ENCODE assay signal across 1 cellular context in the genomic region with DNA sequence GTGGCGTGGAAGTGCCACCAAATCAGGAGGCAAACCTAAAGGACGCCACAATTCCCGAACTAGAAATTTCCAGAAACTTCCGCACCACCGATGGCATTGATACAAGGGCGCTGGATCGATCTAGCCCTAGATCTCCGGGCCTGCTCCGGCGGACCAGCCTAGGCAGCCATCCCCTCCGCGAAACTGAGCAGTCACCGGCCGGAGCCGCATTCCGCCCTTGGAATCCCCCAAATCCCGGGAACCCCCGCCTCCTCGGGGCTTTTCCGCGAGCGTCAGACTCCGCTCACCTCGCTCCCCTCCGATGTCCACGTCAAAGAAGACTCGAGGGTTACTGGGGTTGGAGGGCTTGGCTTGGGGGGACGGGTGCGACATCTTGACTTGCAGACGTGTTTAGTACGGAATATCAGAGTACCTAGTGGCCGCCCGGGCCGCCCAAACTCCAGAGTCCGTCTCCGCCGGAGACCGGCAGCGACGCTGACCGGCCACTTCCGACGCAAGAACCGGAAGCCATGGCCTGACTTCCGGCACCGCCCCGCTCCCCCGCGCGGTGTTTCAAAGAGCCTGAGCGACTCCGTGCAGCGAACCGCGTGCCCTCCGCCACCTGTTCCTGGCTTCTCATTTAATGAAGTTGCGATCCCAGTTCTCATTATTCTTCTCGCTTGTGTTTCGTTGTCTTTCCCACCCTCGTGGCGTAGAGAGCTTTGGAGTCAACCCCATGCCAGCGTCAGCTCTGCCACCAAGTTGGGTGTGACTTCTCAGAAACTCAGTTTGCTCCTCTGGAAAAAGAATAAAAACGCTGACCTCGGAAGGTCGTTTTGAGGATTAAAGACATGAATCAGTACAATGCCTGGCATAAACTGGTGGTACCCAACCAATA.
A peak's percentile ranks its signal among the peaks of the same experiment; 100 is the strongest.
TF ChIP-seq lines count a peak whose summit lies in the region.

A gene (minus strand): TSS at position 480 of the 877 bp plus-strand sequence. CDS start 108 bp downstream, at position 372.

TF ChIP-seq in IMR-90, 13 proteins besides CTCF, POLR2A, EP300 and RAD21:
- 0 out of 2 replicates have a peak, but pooled peaks have one; percentile 1 for TF ChIP-seq SMC3 (IDR thresholded peaks at IDR 0.05; ENCODE audit: low read depth, low read length)
- TF ChIP-seq, protein P1, sequence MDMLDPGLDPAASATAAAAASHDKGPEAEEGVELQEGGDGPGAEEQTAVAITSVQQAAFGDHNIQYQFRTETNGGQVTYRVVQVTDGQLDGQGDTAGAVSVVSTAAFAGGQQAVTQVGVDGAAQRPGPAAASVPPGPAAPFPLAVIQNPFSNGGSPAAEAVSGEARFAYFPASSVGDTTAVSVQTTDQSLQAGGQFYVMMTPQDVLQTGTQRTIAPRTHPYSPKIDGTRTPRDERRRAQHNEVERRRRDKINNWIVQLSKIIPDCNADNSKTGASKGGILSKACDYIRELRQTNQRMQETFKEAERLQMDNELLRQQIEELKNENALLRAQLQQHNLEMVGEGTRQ (IDR thresholded peaks at IDR 0.05; ENCODE audit: low read depth, low read length): 0 out of 2 replicates have a peak, but pooled peaks have one; percentile 11
- peak; percentile 96 for TF ChIP-seq MXI1 (IDR thresholded peaks at IDR 0.05; ENCODE audit: borderline replicate concordance, low read depth, low read length)
- TF ChIP-seq MAZ (IDR thresholded peaks at IDR 0.05; ENCODE audit: borderline replicate concordance, low read depth, low read length): peak; percentile 13; the same call in 1 of the 2 replicates
- no peak for TF ChIP-seq BHLHE40 (IDR thresholded peaks at IDR 0.05; ENCODE audit: low read depth, low read length)
- TF ChIP-seq RFX5 (IDR thresholded peaks at IDR 0.05; ENCODE audit: low read depth, low read length): no peak
- TF ChIP-seq MAFK (IDR thresholded peaks at IDR 0.05; ENCODE audit: low read depth, low read length): no peak
